17 cellular contexts compared by ENCODE assay signal in the genomic region with DNA sequence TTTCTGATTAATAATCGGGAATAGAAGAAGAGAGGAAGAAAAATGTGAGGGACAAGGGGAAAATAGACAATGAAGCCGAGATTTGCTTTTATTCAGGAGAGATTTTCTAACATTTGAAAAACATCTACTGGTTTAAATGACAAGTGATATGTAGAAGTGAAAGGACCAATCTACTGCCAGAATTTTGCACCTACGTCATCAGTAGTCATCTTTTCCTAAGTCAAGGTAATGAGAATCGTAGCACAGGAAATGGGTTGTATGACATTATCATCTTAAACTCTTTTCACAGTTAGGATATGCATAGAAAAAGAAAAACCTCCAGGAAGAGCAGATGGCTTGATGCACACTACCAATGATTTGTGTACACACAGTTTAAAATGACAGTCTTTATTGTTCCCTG. TPM values are rescaled to one million over a fixed set of nuclear protein-coding genes. Genes with fewer than 3 reads are reported as not detected.
DNase-seq lines count a peak whose midpoint lies in the region; ATAC-seq and TF ChIP-seq lines count a peak whose summit lies in the region.
"Had no signal": no experiment of that assay in that cellular context is flagged by ENCODE, and none has a peak within 500 bp of the region (broad histone marks: within the 10 kb centered on the region; RNA-seq: fewer than 3 reads in every experiment).

No MANE protein-coding gene starts in this region.

- H4K91ac ChIP-seq in IMR-90 (ENCODE audit: insufficient read depth, low read depth, low read length), result no peak overlapping the region

- no peak overlapping the region for H4K8ac ChIP-seq in IMR-90 (ENCODE audit: low read depth in 2 of 2, low read length in 2 of 2)

- H2BK120ac ChIP-seq in IMR-90 (ENCODE audit: low read depth, low read length), result no peak overlapping the region

- H3K4ac ChIP-seq in IMR-90 (ENCODE audit: low read depth, low read length), result no peak overlapping the region

- H3K18ac ChIP-seq in IMR-90 (ENCODE audit: low read depth, low read length), result no peak overlapping the region

- TF ChIP-seq EP300 in SK-N-SH (IDR thresholded peaks at IDR 0.05; ENCODE audit: borderline replicate concordance in 1 of 2, low read depth in 1 of 2, low read length in 1 of 2), result no peak

- no peak overlapping the region for H2AFZ ChIP-seq in SK-N-SH (ENCODE audit: low read depth)
- H2AFZ ChIP-seq in IMR-90 (replicated peaks; ENCODE audit: low read length, poor library complexity), result no peak overlapping the region

- H2AK9ac ChIP-seq in IMR-90 (replicated peaks; ENCODE audit: low read depth, low read length, poor library complexity), result no peak overlapping the region

- WGBS in SK-N-SH (ENCODE audit: low lambda C conversion rate), result 29% methylated on average over 4 of the region's 4 CpGs
- WGBS in IMR-90 (ENCODE audit: extremely low coverage in 2 of 2, insufficient read length in 1 of 2), 2 experiments, result no CpG with 5 or more reads among the region's 4 CpGs
- WGBS in body of pancreas, 2 donors, result 49 to 57% methylated on average over 4 of the region's 4 CpGs

- no peaks in the 10 kb centered on the region for H3K9me1 ChIP-seq in IMR-90 (ENCODE audit: insufficient read depth, low read length)

- H3F3A ChIP-seq in SK-N-SH (replicated peaks; ENCODE audit: insufficient read depth), result no peaks in the 10 kb centered on the region

- TF ChIP-seq CTCF in SK-N-SH (IDR thresholded peaks at IDR 0.05) (no peak), IMR-90 (conservative IDR thresholded peaks at IDR 0.05; ENCODE audit: low read depth, low read length) (no peak), body of pancreas (IDR thresholded peaks at IDR 0.05) (no peak), omental fat pad (IDR thresholded peaks at IDR 0.05) (no peak)

- TF ChIP-seq POLR2A in IMR-90 (IDR thresholded peaks at IDR 0.05; ENCODE audit: low read depth, low read length) (no peak), body of pancreas (IDR thresholded peaks at IDR 0.05) (no peak)

- no peak overlapping the region for H3K14ac ChIP-seq in IMR-90 (replicated peaks; ENCODE audit: low read depth, low read length)

- no peak overlapping the region for H2AK5ac ChIP-seq in IMR-90 (ENCODE audit: low read depth, low read length)

- H3K27me3 ChIP-seq in SK-N-SH (ENCODE audit: insufficient read depth) (no peaks in the 10 kb centered on the region), IMR-90 (ENCODE audit: control insufficient read depth, insufficient read depth, low read length) (no peaks in the 10 kb centered on the region), body of pancreas (no peaks in the 10 kb centered on the region)
- H3K27me3 ChIP-seq: SJCRH30 had no signal

- CTCF ChIA-PET in SK-N-SH (lab: Yijun Ruan, JAX), result no interaction called here
- CTCF ChIA-PET in IMR-90 (lab: Yijun Ruan, JAX), result interaction anchor here (0.8 kb wide), 1 partner anchor 10 kb away, joined by 3 read pairs; no protein-coding TSS in a partner anchor

- no peak overlapping the region for H3K4me3 ChIP-seq in SK-N-SH (ENCODE audit: low read depth in 2 of 2, low read length in 1 of 2)
- no peak overlapping the region for H3K4me3 ChIP-seq in IMR-90 (ENCODE audit: insufficient read depth, low read depth, low read length)
- no peak overlapping the region for H3K4me3 ChIP-seq in body of pancreas
- H3K4me3 ChIP-seq: SJCRH30 had no signal

- H3K79me1 ChIP-seq in IMR-90 (ENCODE audit: low read depth in 1 of 2, low read length in 2 of 2), result no peaks in the 10 kb centered on the region

- dilution Hi-C loops in IMR-90 (cut with HindIII; ENCODE audit: low sequenced_read_pairs, unreplicated experiment), result no loop called here

- H3K9me3 ChIP-seq in SK-N-SH (no peaks in the 10 kb centered on the region), IMR-90 (ENCODE audit: control insufficient read depth, insufficient read depth, low read length) (no peaks in the 10 kb centered on the region), body of pancreas (no peaks in the 10 kb centered on the region)
- H3K9me3 ChIP-seq: SJCRH30 had no signal

- H3K4me1 ChIP-seq in SK-N-SH (ENCODE audit: control insufficient read depth in 1 of 2, insufficient read depth in 2 of 2, low read depth in 1 of 2, low read length in 1 of 2), result no peaks in the 10 kb centered on the region
- H3K4me1 ChIP-seq in IMR-90 (ENCODE audit: control insufficient read depth, insufficient read depth, low read length), result no peaks in the 10 kb centered on the region
- H3K4me1 ChIP-seq in body of pancreas, result no peaks in the 10 kb centered on the region
- H3K4me1 ChIP-seq: SJCRH30 had no signal

- H4K20me1 ChIP-seq in SK-N-SH (ENCODE audit: insufficient read depth), result no peaks in the 10 kb centered on the region
- no peaks in the 10 kb centered on the region for H4K20me1 ChIP-seq in IMR-90 (ENCODE audit: insufficient read depth, low read length)

- DNase-seq in SK-N-SH (no peak), IMR-90 (no peak), NCI-H2081 treated with DMSO at 0.1 percent for 48 hours (lab: John Stamatoyannopoulos, UW) (peak; percentile 28), body of pancreas (no peak), omental fat pad (ENCODE audit: low spot score) (no peak)
- no peak for DNase-seq in activated CD8-positive, alpha-beta memory T cell treated with anti-CD3 and anti-CD28 coated beads, Interleukin-2, amount 50 U/mL, for 48 hours
- DNase-seq: CD4-positive, CD25-positive, alpha-beta regulatory T cell; DND-41; KG1; MV-4-11; NCI-H1105 treated with DMSO at 0.1 percent for 48 hours; NCI-H1694; NCI-H69; OCI-M1; SJCRH30; T1000 had no signal

- H2BK20ac ChIP-seq in IMR-90 (ENCODE audit: low read depth, low read length), result no peak overlapping the region

- no peaks in the 10 kb centered on the region for H3K79me2 ChIP-seq in SK-N-SH (ENCODE audit: insufficient read depth)

- H3K27ac ChIP-seq in SK-N-SH (ENCODE audit: low read depth in 2 of 2, low read length in 1 of 2), result no peak overlapping the region
- H3K27ac ChIP-seq in IMR-90 (ENCODE audit: insufficient read depth, low read length), result no peak overlapping the region
- H3K27ac ChIP-seq in body of pancreas, result no peak overlapping the region
- H3K27ac ChIP-seq: SJCRH30 had no signal

- ATAC-seq in SK-N-SH treated with all-trans-retinoic acid at 6 μM for 48 hours, result no peak
- no peak for ATAC-seq in IMR-90 (ENCODE audit: low read depth)
- ATAC-seq in body of pancreas, result no peak
- ATAC-seq in omental fat pad (ENCODE audit: low FRiP score), result no peak

- H3K56ac ChIP-seq in IMR-90 (ENCODE audit: extremely low read depth, insufficient read depth, low read length), result no peak overlapping the region

- no peak overlapping the region for H3K9ac ChIP-seq in SK-N-SH
- H3K9ac ChIP-seq in IMR-90 (ENCODE audit: low read depth, low read length), result no peak overlapping the region

- in situ Hi-C loops in IMR-90 (cut with MboI; ENCODE audit: low sequenced_read_pairs), result no loop called here

- H3K23ac ChIP-seq in IMR-90 (ENCODE audit: low read depth, low read length), result no peak overlapping the region

- H3K36me3 ChIP-seq in SK-N-SH (replicated peaks in 1 of 2; ENCODE audit: control insufficient read depth in 1 of 2, insufficient read depth in 2 of 2, low read length in 1 of 2) (no peaks in the 10 kb centered on the region), IMR-90 (ENCODE audit: control insufficient read depth, insufficient read depth, low read length) (no peaks in the 10 kb centered on the region), body of pancreas (replicated peaks in 1 of 2; ENCODE audit: insufficient read depth in 1 of 2, low read depth in 2 of 2) (no peaks in the 10 kb centered on the region)
- H3K36me3 ChIP-seq: SJCRH30 had no signal

- no TSS peak for BruUV-seq in IMR-90 (replicated peaks; lab: Mats Ljungman, UMichigan)

- no peak overlapping the region for H2BK5ac ChIP-seq in IMR-90 (ENCODE audit: low read depth, low read length, poor library complexity, severe bottlenecking)

- POLR2A ChIA-PET in SK-N-SH (lab: Yijun Ruan, JAX) (no interaction called here), IMR-90 (lab: Charles Lee; ENCODE audit: unreplicated experiment) (no interaction called here)

- intact Hi-C loops in IMR-90 (cut with micrococcal nuclease), result no loop called here
- intact Hi-C loops in body of pancreas (cut with DNase I), result no loop called here

- TF ChIP-seq RAD21 in SK-N-SH (IDR thresholded peaks at IDR 0.05; ENCODE audit: low read length) (no peak), IMR-90 (IDR thresholded peaks at IDR 0.05; ENCODE audit: low read length) (no peak)

- H3K4me2 ChIP-seq in SK-N-SH (no peak overlapping the region), IMR-90 (ENCODE audit: low read depth, low read length) (no peak overlapping the region)

- no peak overlapping the region for H2BK15ac ChIP-seq in IMR-90 (ENCODE audit: low read depth, low read length)

- no peaks in the 10 kb centered on the region for H3K9me2 ChIP-seq in SK-N-SH

- no peak overlapping the region for H4K5ac ChIP-seq in IMR-90 (ENCODE audit: low read depth, low read length)

TF ChIP-seq in SK-N-SH, 30 proteins besides CTCF, POLR2A, EP300 and RAD21:
- TF ChIP-seq RFX5 (IDR thresholded peaks at IDR 0.05; ENCODE audit: low read length) (peak; percentile 85), GABPA (IDR thresholded peaks at IDR 0.05; ENCODE audit: low read depth) (no peak)

TF ChIP-seq in IMR-90, 13 proteins besides CTCF, POLR2A, EP300 and RAD21:
- TF ChIP-seq RFX5 (IDR thresholded peaks at IDR 0.05; ENCODE audit: low read depth, low read length) (0 out of 2 replicates have a peak, but pooled peaks have one; percentile 13), ELK1 (IDR thresholded peaks at IDR 0.05; ENCODE audit: borderline replicate concordance, low read depth, low read length) (no peak)

RNA-seq across cellular contexts. Expression of gene RAB32, which starts 45.3 kb away (rescaled TPM):
- 36.9 and 39.6 TPM in 2 replicates for polyA plus RNA-seq in SK-N-SH (2012; rRNA removed)
- polyA plus RNA-seq in SK-N-SH (2012; cell fraction: cytosol; rRNA removed), result 50.3 and 55.7 TPM in 2 replicates
- polyA plus RNA-seq in SK-N-SH (2012; cell fraction: nucleus; rRNA removed), result 12.9 and 19.4 TPM in 2 replicates
- total RNA-seq in IMR-90 (2012; rRNA removed), result 104 and 108 TPM in 2 replicates
- polyA plus RNA-seq in IMR-90 (2012; rRNA removed), result 55.4 and 55.7 TPM in 2 replicates
- polyA plus RNA-seq in IMR-90 (2012; cell fraction: cytosol; rRNA removed), result 28.3 and 39.7 TPM in 2 replicates
- polyA plus RNA-seq in IMR-90 (2012; cell fraction: nucleus; rRNA removed; ENCODE audit: low replicate concordance), result 11.5 and 31.4 TPM in 2 replicates
- total RNA-seq in body of pancreas, result 10 to 100 TPM in 1 of 2 donors, 1 to 10 TPM in 1; 7.3 to 17.9 TPM
- total RNA-seq in omental fat pad, result 10 to 100 TPM; 21.3 to 45.8 (median 29.1) TPM
